Comparison of ENCODE assay signal across 2 cellular contexts in genomic region chr14:65263161-65263788, GRCh38.
A peak's percentile ranks its signal among the peaks of the same experiment; 100 is the strongest.
TF ChIP-seq lines count a peak whose summit lies in the region.

No MANE protein-coding gene starts in this region.

TF ChIP-seq in IMR-90, 13 proteins besides CTCF, POLR2A, EP300 and RAD21 (continued from another document):
- no peak for TF ChIP-seq RCOR1 (IDR thresholded peaks at IDR 0.05; ENCODE audit: insufficient replicate concordance, low read length)
- TF ChIP-seq USF2 (IDR thresholded peaks at IDR 0.05; ENCODE audit: low read depth, low read length): 0 out of 2 replicates have a peak, but pooled peaks have one; percentile 5
- no peak for TF ChIP-seq ELK1 (IDR thresholded peaks at IDR 0.05; ENCODE audit: borderline replicate concordance, low read depth, low read length)
- TF ChIP-seq SMC3 (IDR thresholded peaks at IDR 0.05; ENCODE audit: low read depth, low read length): no peak
- TF ChIP-seq FOS (IDR thresholded peaks at IDR 0.05; ENCODE audit: low read depth, low read length): 0 out of 2 replicates have a peak, but pooled peaks have one; percentile 12
- no peak for TF ChIP-seq RFX5 (IDR thresholded peaks at IDR 0.05; ENCODE audit: low read depth, low read length)
- TF ChIP-seq BHLHE40 (IDR thresholded peaks at IDR 0.05; ENCODE audit: low read depth, low read length): no peak
- no peak for TF ChIP-seq MXI1 (IDR thresholded peaks at IDR 0.05; ENCODE audit: borderline replicate concordance, low read depth, low read length)
- TF ChIP-seq CEBPB (IDR thresholded peaks at IDR 0.05; ENCODE audit: low read depth, low read length): peak; percentile 18; the same call in 1 of the 2 replicates
- TF ChIP-seq NFE2L2 (IDR thresholded peaks at IDR 0.05; ENCODE audit: low read depth, low read length): no peak
- no peak for TF ChIP-seq CHD1 (IDR thresholded peaks at IDR 0.05; ENCODE audit: low read depth, low read length)
- TF ChIP-seq MAFK (IDR thresholded peaks at IDR 0.05; ENCODE audit: low read depth, low read length): no peak

TF ChIP-seq in K562, 482 proteins besides CTCF, POLR2A, EP300 and RAD21 (continued from another document and continues in another):
- peak; percentile 55 for TF ChIP-seq USF1 (CRISPR knock-in tag; IDR thresholded peaks at IDR 0.05)
- no peak for TF ChIP-seq SMARCB1 (IDR thresholded peaks at IDR 0.05; ENCODE audit: insufficient read length, low read depth)
- peak; percentile 47 for TF ChIP-seq USF2 (CRISPR knock-in tag; IDR thresholded peaks at IDR 0.05)
- TF ChIP-seq TSHZ1 (CRISPR knock-in tag; IDR thresholded peaks at IDR 0.05): no peak
- no peak for TF ChIP-seq SAFB2 (IDR thresholded peaks at IDR 0.05; ENCODE audit: borderline replicate concordance, low read depth, low read length, severe bottlenecking)
- peak; percentile 55 for TF ChIP-seq FOSL1 (tag; conservative IDR thresholded peaks at IDR 0.05)
- TF ChIP-seq NR4A1 (CRISPR knock-in tag; IDR thresholded peaks at IDR 0.05): no peak
- no peak for TF ChIP-seq NR4A1 (tag; IDR thresholded peaks at IDR 0.05)
- 0 out of 2 replicates have a peak, but pooled peaks have one; percentile 26 for TF ChIP-seq RAD51 (IDR thresholded peaks at IDR 0.05; ENCODE audit: borderline replicate concordance, low read depth)
- no peak for TF ChIP-seq NR2C1 (IDR thresholded peaks at IDR 0.05)
- 0 out of 2 replicates have a peak, but pooled peaks have one; percentile 11 for TF ChIP-seq NR2C1 (tag; IDR thresholded peaks at IDR 0.05)
- no peak for TF ChIP-seq CBX5 (IDR thresholded peaks at IDR 0.05; ENCODE audit: borderline replicate concordance, low read depth)
- no peak for TF ChIP-seq BRCA1 (IDR thresholded peaks at IDR 0.05)
- no peak for TF ChIP-seq BRCA1 (CRISPR knock-in tag; IDR thresholded peaks at IDR 0.05)
- no peak for TF ChIP-seq EP400 (IDR thresholded peaks at IDR 0.05)
- TF ChIP-seq NR2C2 (CRISPR knock-in tag; IDR thresholded peaks at IDR 0.05): no peak
- TF ChIP-seq NR2C2 (tag; IDR thresholded peaks at IDR 0.05): peak; percentile 34; the same call in 1 of the 2 replicates
- TF ChIP-seq ZMIZ1 (IDR thresholded peaks at IDR 0.05; ENCODE audit: low read depth in 2 of 2, low read length in 2 of 2): no peak
- TF ChIP-seq EGR1 (conservative IDR thresholded peaks at IDR 0.05): no peak
- peak; percentile 67 for TF ChIP-seq L3MBTL2 (IDR thresholded peaks at IDR 0.05)
- TF ChIP-seq ZNF280A (IDR thresholded peaks at IDR 0.05; ENCODE audit: low read depth, partially characterized antibody): no peak
- TF ChIP-seq RB1 (IDR thresholded peaks at IDR 0.05; ENCODE audit: low read depth): no peak
- peak; percentile 41; the same call in 1 of the 2 replicates for TF ChIP-seq MGA (IDR thresholded peaks at IDR 0.05)
- no peak for TF ChIP-seq ATF6 (CRISPR knock-in tag; IDR thresholded peaks at IDR 0.05)
- no peak for TF ChIP-seq TOE1 (IDR thresholded peaks at IDR 0.05; ENCODE audit: borderline replicate concordance)
- no peak for TF ChIP-seq TOE1 (CRISPR knock-in tag; IDR thresholded peaks at IDR 0.05; ENCODE audit: borderline replicate concordance, low read depth)
